ENCODE assay signal across 8 cellular contexts in the genomic region with DNA sequence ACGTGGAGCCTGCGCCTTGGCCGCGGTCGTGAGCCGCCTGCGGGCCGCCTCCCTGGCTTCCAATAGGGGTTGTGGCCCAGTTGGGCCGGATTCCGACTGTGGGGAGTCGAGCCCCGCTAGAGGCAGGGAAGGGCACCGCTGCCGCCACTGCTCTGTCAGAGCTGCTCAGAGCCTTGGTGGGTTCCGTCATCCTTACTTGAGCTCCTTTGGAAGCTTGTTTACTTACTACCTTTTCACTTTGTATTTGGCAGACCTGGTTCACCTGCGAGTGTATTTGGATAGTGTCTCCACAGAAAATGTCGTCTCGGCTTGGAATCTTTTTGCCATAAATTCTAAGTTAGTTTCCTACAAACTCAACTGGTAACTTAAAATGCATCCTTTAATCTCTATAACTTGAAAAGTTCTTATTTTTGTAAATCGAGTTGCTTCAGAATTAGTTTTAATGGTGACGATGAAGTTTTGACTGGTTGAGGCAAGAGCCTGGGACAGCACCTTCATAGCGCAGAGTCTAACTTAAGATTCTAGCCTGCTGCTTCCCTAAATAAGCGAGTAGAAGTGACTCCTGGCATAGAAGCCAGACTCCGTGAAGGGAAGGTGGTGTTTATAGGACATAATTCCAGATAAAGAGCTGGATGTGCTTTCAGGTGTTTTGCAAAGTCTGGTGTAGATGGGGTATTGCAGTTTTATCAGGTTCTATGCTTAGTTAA. TPM values are rescaled to one million over a fixed set of nuclear protein-coding genes. Genes with fewer than 3 reads are reported as not detected.
DNase-seq lines count a peak whose midpoint lies in the region; ATAC-seq and TF ChIP-seq lines count a peak whose summit lies in the region.

No MANE protein-coding gene starts in this region.

- no peak for TF ChIP-seq CTCF in epithelial cell of esophagus (IDR thresholded peaks at IDR 0.05; ENCODE audit: insufficient read depth, low read depth, low read length, missing control alignments)

- peak; percentile 20 to 24 for ATAC-seq in activated CD4-positive, CD25-positive, alpha-beta regulatory T cell treated with anti-CD3 and anti-CD28 coated beads, Interleukin-2, amount 50 U/mL, for 24 hours
- peak; percentile 22 for ATAC-seq in HG02840 (IDR thresholded peaks at IDR 0.05; ENCODE audit: low FRiP score, unreplicated experiment)

- DNase-seq in activated CD4-positive, CD25-positive, alpha-beta regulatory T cell (lab: John Stamatoyannopoulos, UW) = no peak
- peak; percentile 40 for DNase-seq in RKO (ENCODE audit: low spot score)
- DNase-seq in epithelial cell of esophagus (ENCODE audit: low read depth) = peak; percentile 27
- peak; percentile 69 for DNase-seq in occipital lobe (lab: John Stamatoyannopoulos, UW)
- no peak for DNase-seq in NCI-H2081 (lab: John Stamatoyannopoulos, UW)
- no peak for DNase-seq in activated CD4-positive, alpha-beta T cell treated with anti-CD3 and anti-CD28 coated beads for 48 hours

- peak overlapping the region; percentile 87 for H3K4me3 ChIP-seq in epithelial cell of esophagus (ENCODE audit: low read length)

RNA-seq across cellular contexts. Expression of gene DAG1, which starts 0.8 kb away (rescaled TPM):
- 21.2 TPM for total RNA-seq in occipital lobe

RNA-seq across cellular contexts. Expression of gene NICN1, which starts 41.7 kb away (rescaled TPM):
- total RNA-seq in occipital lobe = 12.3 TPM

RNA-seq across cellular contexts. Expression of gene AMT, which starts 48.6 kb away (rescaled TPM):
- 0.62 TPM for total RNA-seq in occipital lobe

RNA-seq across cellular contexts. Expression of gene TCTA, which starts 58.6 kb away (rescaled TPM):
- 10.1 TPM for total RNA-seq in occipital lobe

RNA-seq across cellular contexts. Expression of gene RHOA, which starts 59.1 kb away (rescaled TPM):
- 146 TPM for total RNA-seq in occipital lobe

Comparison
In these comparisons a context has a peak if more than half of its experiments do, and no peak if none do; other contexts are left out.
1. DNase-seq: peak in RKO (single experiment), epithelial cell of esophagus (single experiment) and occipital lobe (single experiment); none in activated CD4-positive, CD25-positive, alpha-beta regulatory T cell (0 of 4), NCI-H2081 (0 of 2) and activated CD4-positive, alpha-beta T cell treated with anti-CD3 and anti-CD28 coated beads for 48 hours (single experiment).